Comparison of ENCODE assay signal across 28 cellular contexts in genomic region chr5:17309462-17309861, GRCh38.
"Had no signal": no experiment of that assay in that cellular context is flagged by ENCODE, and none has a peak within 500 bp of the region (broad histone marks: within the 10 kb centered on the region; RNA-seq: fewer than 3 reads in every experiment).

No MANE protein-coding gene starts in this region.

- H3K4me1 Mint-ChIP-seq: activated CD4-positive, alpha-beta T cell treated with anti-CD3 and anti-CD28 coated beads, Interleukin-2, amount 10 ng/mL, durations not matched to agents 24 days and 14 days; activated naive CD4-positive, alpha-beta T cell treated with anti-CD3 and anti-CD28 coated beads, Interleukin-2, amount 50 U/mL, for 24 hours; activated naive CD8-positive, alpha-beta T cell treated with anti-CD3 and anti-CD28 coated beads, Interleukin-2, amount 10 ng/mL, durations not matched to agents 7 days and 5 days; central memory CD8-positive, alpha-beta T cell had no signal

- H3K36me3 ChIP-seq: ascending aorta, cardiac muscle cell, SJCRH30 had no signal

- H3K9me3 Mint-ChIP-seq: activated CD8-positive, alpha-beta T cell treated with anti-CD3 and anti-CD28 coated beads for 36 hours; activated naive CD8-positive, alpha-beta T cell treated with anti-CD3 and anti-CD28 coated beads, Interleukin-2, amount 10 ng/mL, durations not matched to agents 7 days and 5 days had no signal

- DNase-seq: activated CD4-positive, alpha-beta T cell treated with anti-CD3 and anti-CD28 coated beads, Interleukin-2, amount 10 ng/mL, durations not matched to agents 24 days and 14 days; activated CD4-positive, alpha-beta T cell treated with anti-CD3 and anti-CD28 coated beads, Interleukin-2, amount 50 U/mL, for 4 hours; activated CD8-positive, alpha-beta T cell treated with anti-CD3 and anti-CD28 coated beads for 36 hours; activated gamma-delta T cell; activated naive CD4-positive, alpha-beta T cell treated with Interleukin-2 at 50 U/mL for 16 hours; activated naive CD8-positive, alpha-beta T cell treated with anti-CD3 and anti-CD28 coated beads, Interleukin-2, amount 10 ng/mL, durations not matched to agents 7 days and 5 days; activated T-cell treated with anti-CD3 and anti-CD28 coated beads, Interleukin-2, amount 50 U/mL, for 24 hours; amygdala; MM.1S; MV-4-11; NCI-H1092; NCI-H1436 treated with DMSO at 0.1 percent for 48 hours; NCI-H1694 treated with DMSO at 0.1 percent for 48 hours; NCI-H2029; NCI-H345; NCI-H524 treated with DMSO at 0.1 percent for 48 hours; NK-92 treated with Interleukin-12 subunit alpha and Interleukin-12 subunit beta, amount 100 ng/mL, for 24 hours; SHP77; SJCRH30; T1000 had no signal

- H3K36me3 Mint-ChIP-seq: activated naive CD4-positive, alpha-beta T cell treated with anti-CD3 and anti-CD28 coated beads, Interleukin-2, amount 50 U/mL, for 24 hours; activated naive CD8-positive, alpha-beta T cell treated with anti-CD3 and anti-CD28 coated beads, Interleukin-2, amount 10 ng/mL, durations not matched to agents 7 days and 5 days had no signal

- H3K27me3 Mint-ChIP-seq: activated CD4-positive, alpha-beta T cell treated with anti-CD3 and anti-CD28 coated beads, Interleukin-2, amount 10 ng/mL, durations not matched to agents 24 days and 14 days; activated CD8-positive, alpha-beta T cell treated with anti-CD3 and anti-CD28 coated beads for 36 hours; activated naive CD4-positive, alpha-beta T cell treated with anti-CD3 and anti-CD28 coated beads, Interleukin-2, amount 50 U/mL, for 24 hours; activated naive CD8-positive, alpha-beta T cell treated with anti-CD3 and anti-CD28 coated beads, Interleukin-2, amount 10 ng/mL, durations not matched to agents 7 days and 5 days; activated T-cell treated with anti-CD3 and anti-CD28 coated beads, Interleukin-2, amount 50 U/mL, for 24 hours; central memory CD8-positive, alpha-beta T cell had no signal

- H3K27ac ChIP-seq: ascending aorta, cardiac muscle cell, KMS-11, PC-9, SJCRH30, SK-N-MC had no signal

- H3K4me3 Mint-ChIP-seq: activated CD4-positive, alpha-beta T cell treated with anti-CD3 and anti-CD28 coated beads, Interleukin-2, amount 10 ng/mL, durations not matched to agents 24 days and 14 days; activated CD8-positive, alpha-beta T cell treated with anti-CD3 and anti-CD28 coated beads for 36 hours; activated naive CD4-positive, alpha-beta T cell treated with anti-CD3 and anti-CD28 coated beads, Interleukin-2, amount 50 U/mL, for 24 hours; activated naive CD8-positive, alpha-beta T cell treated with anti-CD3 and anti-CD28 coated beads, Interleukin-2, amount 10 ng/mL, durations not matched to agents 7 days and 5 days; activated T-cell treated with anti-CD3 and anti-CD28 coated beads, Interleukin-2, amount 50 U/mL, for 24 hours; central memory CD8-positive, alpha-beta T cell had no signal

- H3K4me3 ChIP-seq: ascending aorta, cardiac muscle cell, PC-9, SJCRH30, SK-N-MC had no signal

- H3K27me3 ChIP-seq: ascending aorta, cardiac muscle cell, SJCRH30 had no signal

- H3K9me3 ChIP-seq: ascending aorta, SJCRH30 had no signal

- H3K4me1 ChIP-seq: SJCRH30 had no signal

- ATAC-seq: activated CD8-positive, alpha-beta T cell treated with anti-CD3 and anti-CD28 coated beads for 36 hours had no signal

- H3K27ac Mint-ChIP-seq: activated CD4-positive, alpha-beta T cell treated with anti-CD3 and anti-CD28 coated beads, Interleukin-2, amount 10 ng/mL, durations not matched to agents 24 days and 14 days; activated CD8-positive, alpha-beta T cell treated with anti-CD3 and anti-CD28 coated beads for 36 hours; activated naive CD4-positive, alpha-beta T cell treated with anti-CD3 and anti-CD28 coated beads, Interleukin-2, amount 50 U/mL, for 24 hours; activated naive CD8-positive, alpha-beta T cell treated with anti-CD3 and anti-CD28 coated beads, Interleukin-2, amount 10 ng/mL, durations not matched to agents 7 days and 5 days; activated T-cell treated with anti-CD3 and anti-CD28 coated beads, Interleukin-2, amount 50 U/mL, for 24 hours; activated T-helper 2 cell treated with anti-CD3 and anti-CD28 coated beads, Interferon-gamma antibody, Interleukin-2, Interleukin-4, amounts not matched to agents 10 μg/mL and 5 μg/mL and 100 μg/mL, durations not matched to agents 14 hours and 24 hours and 36 hours had no signal
